19 cellular contexts compared by ENCODE assay signal in the genomic region with DNA sequence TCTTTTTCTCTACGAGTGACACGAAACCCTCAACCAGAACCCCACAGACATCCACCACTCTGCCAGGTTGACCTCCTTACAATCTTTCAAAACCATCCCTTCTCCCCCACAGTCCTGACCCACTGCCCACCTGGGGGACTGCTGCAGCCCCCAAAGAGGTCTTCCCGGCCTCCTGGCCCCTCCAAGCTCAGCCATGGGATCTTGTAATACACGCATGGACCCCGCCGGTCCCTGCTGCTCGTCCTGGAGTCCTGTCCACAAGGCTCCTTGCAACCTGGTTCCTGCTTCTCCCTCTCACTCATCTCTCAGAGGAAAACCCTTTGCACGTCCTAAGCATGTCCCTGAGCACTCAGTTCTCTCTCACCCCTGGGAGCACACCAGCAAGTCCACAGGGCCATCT.
A peak's percentile ranks its signal among the peaks of the same experiment; 100 is the strongest.
DNase-seq lines count a peak whose midpoint lies in the region; ATAC-seq and TF ChIP-seq lines count a peak whose summit lies in the region.
"Had no signal": no experiment of that assay in that cellular context is flagged by ENCODE, and none has a peak within 500 bp of the region (broad histone marks: within the 10 kb centered on the region; RNA-seq: fewer than 3 reads in every experiment).

No MANE protein-coding gene starts in this region.

- H3K27me3 ChIP-seq in PC-3 (ENCODE audit: low read length) (no peaks in the 10 kb centered on the region), mesenchymal stem cell (ENCODE audit: control insufficient read depth in 1 of 2, insufficient read depth in 1 of 2, low read length in 2 of 2) (no peaks in the 10 kb centered on the region)
- H3K27me3 ChIP-seq in CD4-positive, alpha-beta memory T cell (ENCODE audit: insufficient read depth, low read length) = no peaks in the 10 kb centered on the region

- TF ChIP-seq CTCF in PC-3 (conservative IDR thresholded peaks at IDR 0.05; ENCODE audit: low read depth, low read length) (no peak), osteocyte (IDR thresholded peaks at IDR 0.05) (no peak)

- peaks cover 55% of the 10 kb centered on the region for H3K36me3 Mint-ChIP-seq in activated CD4-positive, alpha-beta T cell treated with anti-CD3 and anti-CD28 coated beads, Interleukin-2, amount 10 ng/mL, durations not matched to agents 7 days and 5 days (ENCODE audit: low read depth)
- H3K36me3 Mint-ChIP-seq in osteocyte (ENCODE audit: unreplicated experiment) = peaks cover 21% of the 10 kb centered on the region
- peaks cover 68 to 82% of the 10 kb centered on the region in 2 donors for H3K36me3 Mint-ChIP-seq in CD4-positive, alpha-beta memory T cell

- WGBS in mesenchymal stem cell = 95% methylated on average over 8 of the region's 8 CpGs

- H3K18ac ChIP-seq in mesenchymal stem cell (ENCODE audit: low read depth in 1 of 2, low read length in 2 of 2) = peak overlapping the region; percentile 23 to 25

- intact Hi-C loops in PC-3 (cut with micrococcal nuclease) = loop anchor here (5.0 kb wide), 1 partner anchor 70 kb away; no protein-coding TSS in a partner anchor
- intact Hi-C loops in CD4-positive, alpha-beta memory T cell (cut with micrococcal nuclease) = no loop called here

- H3K36me3 ChIP-seq in PC-3 (ENCODE audit: low read depth, low read length) (peaks cover 36% of the 10 kb centered on the region), mesenchymal stem cell (ENCODE audit: control insufficient read depth in 1 of 2, insufficient read depth in 2 of 2, low read depth in 1 of 2, low read length in 2 of 2) (peaks cover 48 to 61% of the 10 kb centered on the region in 2 experiments)
- peaks cover 71% of the 10 kb centered on the region for H3K36me3 ChIP-seq in CD4-positive, alpha-beta memory T cell (ENCODE audit: insufficient read depth, low read length)

- peaks cover 43% of the 10 kb centered on the region for H3K4me1 ChIP-seq in PC-3 (ENCODE audit: insufficient read depth, low read length)
- H3K4me1 ChIP-seq in mesenchymal stem cell (ENCODE audit: control insufficient read depth, insufficient read depth, low read depth, low read length) = peaks cover 19% of the 10 kb centered on the region
- peaks cover 22% of the 10 kb centered on the region for H3K4me1 ChIP-seq in CD4-positive, alpha-beta memory T cell (ENCODE audit: insufficient read depth, low read length)

- POLR2A ChIA-PET in activated CD4-positive, alpha-beta T cell treated with anti-CD3 and anti-CD28 coated beads, Interleukin-2, amount 10 ng/mL, durations not matched to agents 7 days and 5 days (lab: Charles Lee) = no interaction called here
- POLR2A ChIA-PET in PC-3 (lab: Charles Lee; ENCODE audit: unreplicated experiment) = no interaction called here
- POLR2A ChIA-PET in CD4-positive, alpha-beta memory T cell (lab: Charles Lee; ENCODE audit: partially characterized antibody) = no interaction called here

- no peak for DNase-seq in activated CD4-positive, alpha-beta T cell treated with anti-CD3 and anti-CD28 coated beads, Interleukin-2, amount 10 ng/mL, durations not matched to agents 7 days and 5 days
- no peak for DNase-seq in activated CD4-positive, alpha-beta T cell treated with anti-CD3 and anti-CD28 coated beads, Interleukin-2, amount 50 U/mL, for 48 hours
- no peak for DNase-seq in PC-3
- DNase-seq in mesenchymal stem cell = no peak
- no peak for DNase-seq in osteocyte (ENCODE audit: extremely low spot score, unreplicated experiment)
- no peak for DNase-seq in CD4-positive, alpha-beta memory T cell
- DNase-seq in KG1 (lab: John Stamatoyannopoulos, UW) = no peak
- DNase-seq: DMS79 treated with DMSO at 0.1 percent for 48 hours, NCI-H1092, NCI-H146, NCI-H2081 treated with DMSO at 0.1 percent for 48 hours, NCI-H510A treated with DMSO at 0.1 percent for 48 hours, NCI-H82 had no signal

- no peaks in the 10 kb centered on the region for H3K9me2 ChIP-seq in PC-3 (replicated peaks; ENCODE audit: low read length)

- H3K14ac ChIP-seq in mesenchymal stem cell (ENCODE audit: low read length in 2 of 2) = no peak overlapping the region

- CTCF ChIA-PET in activated CD4-positive, alpha-beta T cell treated with anti-CD3 and anti-CD28 coated beads, Interleukin-2, amount 10 ng/mL, durations not matched to agents 7 days and 5 days (lab: Charles Lee) = no interaction called here
- CTCF ChIA-PET in PC-3 (lab: Charles Lee) = no interaction called here
- CTCF ChIA-PET in CD4-positive, alpha-beta memory T cell (lab: Charles Lee; ENCODE audit: partially characterized antibody) = no interaction called here

- H3K23ac ChIP-seq in mesenchymal stem cell (ENCODE audit: low read length in 2 of 2) = no peak overlapping the region

- no peak for ATAC-seq in PC-3
- no peak for ATAC-seq in HG03342 (IDR thresholded peaks at IDR 0.05; ENCODE audit: unreplicated experiment)
- ATAC-seq: HCT116 had no signal

- peaks cover 13% of the 10 kb centered on the region for H3F3A ChIP-seq in PC-3 (ENCODE audit: low read length, unreplicated experiment)

- peaks cover 30% of the 10 kb centered on the region for H3K4me1 Mint-ChIP-seq in activated CD4-positive, alpha-beta T cell treated with anti-CD3 and anti-CD28 coated beads, Interleukin-2, amount 10 ng/mL, durations not matched to agents 7 days and 5 days
- H3K4me1 Mint-ChIP-seq in osteocyte (ENCODE audit: unreplicated experiment) = peaks cover 48% of the 10 kb centered on the region
- H3K4me1 Mint-ChIP-seq in CD4-positive, alpha-beta memory T cell = peaks cover 15 to 29% (median 22%) of the 10 kb centered on the region in 4 donors
- H3K4me1 Mint-ChIP-seq: B cell had no signal

- peak overlapping the region; percentile 17 for H3K27ac Mint-ChIP-seq in activated CD4-positive, alpha-beta T cell treated with anti-CD3 and anti-CD28 coated beads, Interleukin-2, amount 10 ng/mL, durations not matched to agents 7 days and 5 days
- peak overlapping the region; percentile 92 for H3K27ac Mint-ChIP-seq in osteocyte (ENCODE audit: unreplicated experiment)
- peak overlapping the region in 3 of 7 donors; percentile 13 to 77 (median 57) for H3K27ac Mint-ChIP-seq in CD4-positive, alpha-beta memory T cell
- H3K27ac Mint-ChIP-seq: B cell had no signal

- H3K9me3 Mint-ChIP-seq in activated CD4-positive, alpha-beta T cell treated with anti-CD3 and anti-CD28 coated beads, Interleukin-2, amount 10 ng/mL, durations not matched to agents 7 days and 5 days = no peaks in the 10 kb centered on the region
- no peaks in the 10 kb centered on the region for H3K9me3 Mint-ChIP-seq in osteocyte (ENCODE audit: unreplicated experiment)
- H3K9me3 Mint-ChIP-seq in CD4-positive, alpha-beta memory T cell = no peaks in the 10 kb centered on the region

- no peak overlapping the region for H2BK15ac ChIP-seq in mesenchymal stem cell (ENCODE audit: low read depth, poor library complexity, severe bottlenecking)

- H4K20me1 ChIP-seq in PC-3 (ENCODE audit: low read length) = no peaks in the 10 kb centered on the region

- H3K9ac ChIP-seq in PC-3 (ENCODE audit: low read length) (no peak overlapping the region), mesenchymal stem cell (ENCODE audit: low read length) (no peak overlapping the region)
- H3K9ac ChIP-seq: GM23248, KMS-11 had no signal

- H3K79me2 ChIP-seq in PC-3 (ENCODE audit: low read length) = no peaks in the 10 kb centered on the region

- H3K27me3 Mint-ChIP-seq in activated CD4-positive, alpha-beta T cell treated with anti-CD3 and anti-CD28 coated beads, Interleukin-2, amount 10 ng/mL, durations not matched to agents 7 days and 5 days = no peaks in the 10 kb centered on the region
- no peaks in the 10 kb centered on the region for H3K27me3 Mint-ChIP-seq in osteocyte (ENCODE audit: unreplicated experiment)
- H3K27me3 Mint-ChIP-seq in CD4-positive, alpha-beta memory T cell = no peaks in the 10 kb centered on the region
- H3K27me3 Mint-ChIP-seq: B cell had no signal

- H3K79me1 ChIP-seq in mesenchymal stem cell (replicated peaks; ENCODE audit: low read length, poor library complexity, severe bottlenecking) = peaks cover 4% of the 10 kb centered on the region

- BruUV-seq in PC-3 (replicated peaks; lab: Mats Ljungman, UMichigan) = no TSS peak

- peak overlapping the region in 1 of 2 experiments; percentile 75 for H2BK12ac ChIP-seq in mesenchymal stem cell (ENCODE audit: low read length in 2 of 2)

- H3K4me3 Mint-ChIP-seq in activated CD4-positive, alpha-beta T cell treated with anti-CD3 and anti-CD28 coated beads, Interleukin-2, amount 10 ng/mL, durations not matched to agents 7 days and 5 days = no peak overlapping the region
- H3K4me3 Mint-ChIP-seq in osteocyte (ENCODE audit: unreplicated experiment) = no peak overlapping the region
- no peak overlapping the region for H3K4me3 Mint-ChIP-seq in CD4-positive, alpha-beta memory T cell
- H3K4me3 Mint-ChIP-seq: B cell had no signal

- H3K4me3 ChIP-seq in PC-3 (ENCODE audit: low read length) = no peak overlapping the region
- no peak overlapping the region for H3K4me3 ChIP-seq in mesenchymal stem cell (ENCODE audit: insufficient read depth in 1 of 2, low read depth in 1 of 2, low read length in 2 of 2)
- no peak overlapping the region for H3K4me3 ChIP-seq in CD4-positive, alpha-beta memory T cell (ENCODE audit: low read length in 2 of 2)
- H3K4me3 ChIP-seq: GM23248 had no signal

- no peak overlapping the region for H2BK120ac ChIP-seq in mesenchymal stem cell (ENCODE audit: low read depth, low read length)

- H3K4ac ChIP-seq in mesenchymal stem cell (ENCODE audit: low read depth in 1 of 2, low read length in 2 of 2) = no peak overlapping the region

- H3K27ac ChIP-seq in PC-3 (ENCODE audit: low read length) = peak overlapping the region; percentile 97
- H3K27ac ChIP-seq in mesenchymal stem cell (ENCODE audit: low read length, poor library complexity, severe bottlenecking) = no peak overlapping the region
- no peak overlapping the region for H3K27ac ChIP-seq in CD4-positive, alpha-beta memory T cell (ENCODE audit: low read depth, low read length)
- H3K27ac ChIP-seq: 22Rv1, KMS-11 had no signal

- 0 out of 2 replicates have a peak overlapping the region, but pooled peaks have one; percentile 76 for H3K4me2 ChIP-seq in PC-3 (ENCODE audit: low read length)
- H3K4me2 ChIP-seq in mesenchymal stem cell (ENCODE audit: low read length, poor library complexity, severe bottlenecking) = no peak overlapping the region
- H3K4me2 ChIP-seq: KMS-11 had no signal

- H4K91ac ChIP-seq in mesenchymal stem cell (ENCODE audit: low read length) = peak overlapping the region; percentile 29

- no peak overlapping the region for H2AK5ac ChIP-seq in mesenchymal stem cell (ENCODE audit: low read length, severe bottlenecking)

- no peak overlapping the region for H4K8ac ChIP-seq in mesenchymal stem cell (ENCODE audit: low read length)

- H3K9me3 ChIP-seq in PC-3 (ENCODE audit: low read length) = no peaks in the 10 kb centered on the region
- no peaks in the 10 kb centered on the region for H3K9me3 ChIP-seq in mesenchymal stem cell (ENCODE audit: control insufficient read depth, low read length)
- H3K9me3 ChIP-seq in CD4-positive, alpha-beta memory T cell (ENCODE audit: control insufficient read depth in 1 of 2, low read length in 2 of 2) = no peaks in the 10 kb centered on the region

- H2AFZ ChIP-seq in PC-3 (ENCODE audit: low read length) = no peak overlapping the region
- no peak overlapping the region for H2AFZ ChIP-seq in mesenchymal stem cell (ENCODE audit: low read depth, low read length)
- H2AFZ ChIP-seq: GM23248 had no signal

- no peak overlapping the region for H2BK5ac ChIP-seq in mesenchymal stem cell (ENCODE audit: low read depth, low read length, poor library complexity, severe bottlenecking)
